Comparison of ENCODE assay signal across 10 cellular contexts in genomic region chr4:52234539-52235174, GRCh38.
DNase-seq lines count a peak whose midpoint lies in the region; ATAC-seq, FAIRE-seq and TF ChIP-seq lines count a peak whose summit lies in the region.
"Had no signal": no experiment of that assay in that cellular context is flagged by ENCODE, and none has a peak within 500 bp of the region (broad histone marks: within the 10 kb centered on the region; RNA-seq: fewer than 3 reads in every experiment).

No MANE protein-coding gene starts in this region.

- TF ChIP-seq POLR2A in H1 (IDR thresholded peaks at IDR 0.05; ENCODE audit: control extremely low read depth in 1 of 2, low read depth in 2 of 2, low read length in 2 of 2), result no peak

- H2AK5ac ChIP-seq in H1 (ENCODE audit: low read depth, low read length), result no peak overlapping the region

- H4K8ac ChIP-seq in H1 (ENCODE audit: extremely low read depth, insufficient read depth, low read length), result no peak overlapping the region

- H3K4me3 ChIP-seq in H1 (ENCODE audit: extremely low read depth in 1 of 4, insufficient read depth in 2 of 4, low read depth in 3 of 4, low read length in 4 of 4), result no peak overlapping the region

- H3K18ac ChIP-seq in H1 (ENCODE audit: extremely low read depth, low read length), result no peak overlapping the region; the same call in 1 of the 2 replicates

- H3K27ac ChIP-seq in H1 (ENCODE audit: low read depth, low read length), result no peak overlapping the region

- H3K9ac ChIP-seq in H1 (replicated peaks in 1 of 4; ENCODE audit: extremely low read depth in 1 of 4, low read depth in 3 of 4, low read length in 3 of 4), result no peak overlapping the region

- no peak overlapping the region for H2BK120ac ChIP-seq in H1 (replicated peaks; ENCODE audit: low read depth, low read length)

- H3K27me3 ChIP-seq in H1 (replicated peaks in 1 of 4; ENCODE audit: control insufficient read depth in 3 of 4, extremely low read depth in 1 of 4, insufficient read depth in 3 of 4, low read length in 3 of 4), result no peaks in the 10 kb centered on the region

- peak; percentile 70 for FAIRE-seq in H1 (lab: Jason Lieb, UNC)

- H3K4ac ChIP-seq in H1 (replicated peaks; ENCODE audit: insufficient read length, low read depth, low read length), result no peak overlapping the region

- H3K27ac Mint-ChIP-seq in activated naive CD4-positive, alpha-beta T cell treated with anti-CD3 and anti-CD28 coated beads, Interleukin-2, amount 50 U/mL, for 72 hours, result no peak overlapping the region
- H3K27ac Mint-ChIP-seq: IgD-negative memory B cell, memory B cell had no signal

- H3K36me3 Mint-ChIP-seq in activated naive CD4-positive, alpha-beta T cell treated with anti-CD3 and anti-CD28 coated beads, Interleukin-2, amount 50 U/mL, for 72 hours, result no peaks in the 10 kb centered on the region
- H3K36me3 Mint-ChIP-seq: IgD-negative memory B cell, memory B cell had no signal

- H2BK12ac ChIP-seq in H1 (ENCODE audit: low read depth, low read length), result no peak overlapping the region

- WGBS in H1 (ENCODE audit: extremely low coverage in 1 of 2, insufficient coverage in 1 of 2, insufficient read length in 1 of 2, insufficient replicate concordance in 2 of 2, low coverage in 1 of 2, low lambda C conversion rate in 2 of 2, missing lambda C conversion rate in 1 of 2), 2 experiments, result 68% methylated on average over 5 of the region's 5 CpGs; no CpG with 5 or more reads in 1 of the 2 experiments

- TF ChIP-seq RAD21 in H1 (IDR thresholded peaks at IDR 0.05 in 1 of 2, conservative IDR thresholded peaks at IDR 0.05 in 1 of 2; ENCODE audit: low read depth in 2 of 2, low read length in 2 of 2), result peak; percentile 85 to 87

- H4K5ac ChIP-seq in H1 (ENCODE audit: insufficient read length, low read depth, low read length), result no peak overlapping the region

- no peak overlapping the region for H2BK15ac ChIP-seq in H1 (ENCODE audit: low read length)

- no peak overlapping the region; a peak in 1 of 4 replicates for H3K4me2 ChIP-seq in H1 (ENCODE audit: insufficient read depth in 1 of 2, low read depth in 2 of 2, low read length in 2 of 2)

- H3K9me3 Mint-ChIP-seq in activated naive CD4-positive, alpha-beta T cell treated with anti-CD3 and anti-CD28 coated beads, Interleukin-2, amount 50 U/mL, for 72 hours, result peaks cover 4 to 13% of the 10 kb centered on the region in 2 donors

- no peaks in the 10 kb centered on the region for H3K79me2 ChIP-seq in H1 (ENCODE audit: control insufficient read depth in 1 of 2, insufficient read depth in 2 of 2, low read length in 2 of 2)

- CTCF ChIA-PET in H1 (lab: Charles Lee; ENCODE audit: partially characterized antibody), result interaction anchor here (0.6 to 2.2 kb wide), 18 partner anchors 12 to 1613 kb away, joined by 3 to 12 read pairs (median 3); no protein-coding TSS in a partner anchor

- no peak overlapping the region for H2BK5ac ChIP-seq in H1 (ENCODE audit: low read depth, low read length)

- no peak overlapping the region for H3K14ac ChIP-seq in H1 (ENCODE audit: insufficient read length)

- H3K23me2 ChIP-seq in H1 (ENCODE audit: low read depth, low read length), result peaks cover 2% of the 10 kb centered on the region; the same call in 1 of the 2 replicates

- no peaks in the 10 kb centered on the region for H4K20me1 ChIP-seq in H1 (replicated peaks in 1 of 2; ENCODE audit: control insufficient read depth in 1 of 2, insufficient read depth in 2 of 2, low read length in 2 of 2)

- no peaks in the 10 kb centered on the region for H3K9me3 ChIP-seq in H1 (ENCODE audit: insufficient read depth in 2 of 2, low read depth in 1 of 2, low read length in 1 of 2)

- H3K36me3 ChIP-seq in H1 (ENCODE audit: control insufficient read depth in 2 of 4, insufficient read depth in 4 of 4, low read length in 3 of 4), result no peaks in the 10 kb centered on the region

- H3K79me1 ChIP-seq in H1 (ENCODE audit: low read depth, low read length), result no peaks in the 10 kb centered on the region

- DNase-seq in GM04504 (ENCODE audit: low read depth) (peak; percentile 28), NCI-H446 (lab: John Stamatoyannopoulos, UW) (peak; percentile 19 to 78), H1 (ENCODE audit: low read depth in 1 of 2, low spot score in 2 of 2) (no peak), middle frontal gyrus (ENCODE audit: extremely low spot score, low spot score) (peak; percentile 53), ureter (ENCODE audit: low spot score) (no peak)
- no peak for DNase-seq in activated naive CD4-positive, alpha-beta T cell treated with anti-CD3 and anti-CD28 coated beads, Interleukin-2, amount 50 U/mL, for 72 hours (ENCODE audit: low spot score in 2 of 2)

- no peak overlapping the region for H3K23ac ChIP-seq in H1 (ENCODE audit: insufficient read length)

- H4K91ac ChIP-seq in H1 (replicated peaks; ENCODE audit: insufficient read length, low read length), result no peak overlapping the region

- no peak for TF ChIP-seq EP300 in H1 (IDR thresholded peaks at IDR 0.05; ENCODE audit: borderline replicate concordance in 1 of 2, low read depth in 2 of 2, low read length in 2 of 2)

- H3K4me1 ChIP-seq in H1 (replicated peaks in 1 of 4; ENCODE audit: control insufficient read depth in 3 of 4, insufficient read depth in 4 of 4, low read length in 3 of 4), result peaks cover 0 to 2% (median 0%) of the 10 kb centered on the region in 4 experiments; a peak in 1 of 7 replicates

- ATAC-seq in GM21515 (IDR thresholded peaks at IDR 0.05; ENCODE audit: unreplicated experiment), result no peak
- ATAC-seq in HG02798 (IDR thresholded peaks at IDR 0.05; ENCODE audit: poor library complexity, unreplicated experiment), result no peak
- no peak for ATAC-seq in activated naive CD4-positive, alpha-beta T cell treated with anti-CD3 and anti-CD28 coated beads, Interleukin-2, amount 50 U/mL, for 72 hours

- no peak overlapping the region for H2BK20ac ChIP-seq in H1 (ENCODE audit: low read length)

- H2AFZ ChIP-seq in H1 (ENCODE audit: low read length), result peak overlapping the region; percentile 60; the same call in 1 of the 2 replicates

- POLR2A ChIA-PET in H1 (lab: Charles Lee; ENCODE audit: partially characterized antibody), result no interaction called here

- H3K56ac ChIP-seq in H1 (replicated peaks; ENCODE audit: insufficient read length, low read depth, low read length), result no peak overlapping the region

- TF ChIP-seq CTCF in H1 (IDR thresholded peaks at IDR 0.05; ENCODE audit: control extremely low read depth in 1 of 3, insufficient read depth in 1 of 3, low read depth in 1 of 3, low read length in 3 of 3), result peak in 2 of 3 experiments; percentile 29 to 59; a peak in 2 of 4 replicates

TF ChIP-seq in H1, 55 proteins besides CTCF, POLR2A, EP300 and RAD21:
- TF ChIP-seq MAFK (IDR thresholded peaks at IDR 0.05; ENCODE audit: low read depth, low read length) (peak; percentile 42; the same call in 1 of the 2 replicates), NRF1 (IDR thresholded peaks at IDR 0.05; ENCODE audit: low read depth, low read length) (no peak)

Comparison
In these comparisons a context has a peak if more than half of its experiments do, and no peak if none do; other contexts are left out.
1. DNase-seq: peak in GM04504 (single experiment), NCI-H446 (2 of 2) and middle frontal gyrus (single experiment); none in H1 (0 of 2), activated naive CD4-positive, alpha-beta T cell treated with anti-CD3 and anti-CD28 coated beads, Interleukin-2, amount 50 U/mL, for 72 hours (0 of 2) and ureter (single experiment).